In the genomic region with DNA sequence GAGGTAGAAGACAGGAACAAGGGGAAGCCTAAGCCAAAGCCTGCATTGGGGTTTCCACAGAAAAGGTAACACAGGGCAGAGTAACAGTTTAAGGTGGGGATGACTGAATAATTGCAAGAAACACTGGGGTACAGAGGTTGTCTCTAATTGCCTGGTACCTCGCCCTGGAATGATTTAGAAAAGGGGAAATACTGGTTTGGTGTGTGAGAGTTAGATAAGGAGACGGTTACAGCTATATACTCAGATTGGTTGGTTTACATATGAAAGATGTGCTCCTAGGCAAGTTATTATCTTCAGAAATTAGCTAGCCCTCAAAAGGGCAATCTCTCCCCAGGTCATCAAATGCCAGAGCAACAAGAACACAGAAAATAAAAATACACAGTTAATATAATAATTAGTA, we compare ENCODE assay signal across 1 cellular context.
TF ChIP-seq lines count a peak whose summit lies in the region.

No MANE protein-coding gene starts in this region.

TF ChIP-seq in K562, 482 proteins besides CTCF, POLR2A, EP300 and RAD21 (continued from another document):
- TF ChIP-seq, protein P1, sequence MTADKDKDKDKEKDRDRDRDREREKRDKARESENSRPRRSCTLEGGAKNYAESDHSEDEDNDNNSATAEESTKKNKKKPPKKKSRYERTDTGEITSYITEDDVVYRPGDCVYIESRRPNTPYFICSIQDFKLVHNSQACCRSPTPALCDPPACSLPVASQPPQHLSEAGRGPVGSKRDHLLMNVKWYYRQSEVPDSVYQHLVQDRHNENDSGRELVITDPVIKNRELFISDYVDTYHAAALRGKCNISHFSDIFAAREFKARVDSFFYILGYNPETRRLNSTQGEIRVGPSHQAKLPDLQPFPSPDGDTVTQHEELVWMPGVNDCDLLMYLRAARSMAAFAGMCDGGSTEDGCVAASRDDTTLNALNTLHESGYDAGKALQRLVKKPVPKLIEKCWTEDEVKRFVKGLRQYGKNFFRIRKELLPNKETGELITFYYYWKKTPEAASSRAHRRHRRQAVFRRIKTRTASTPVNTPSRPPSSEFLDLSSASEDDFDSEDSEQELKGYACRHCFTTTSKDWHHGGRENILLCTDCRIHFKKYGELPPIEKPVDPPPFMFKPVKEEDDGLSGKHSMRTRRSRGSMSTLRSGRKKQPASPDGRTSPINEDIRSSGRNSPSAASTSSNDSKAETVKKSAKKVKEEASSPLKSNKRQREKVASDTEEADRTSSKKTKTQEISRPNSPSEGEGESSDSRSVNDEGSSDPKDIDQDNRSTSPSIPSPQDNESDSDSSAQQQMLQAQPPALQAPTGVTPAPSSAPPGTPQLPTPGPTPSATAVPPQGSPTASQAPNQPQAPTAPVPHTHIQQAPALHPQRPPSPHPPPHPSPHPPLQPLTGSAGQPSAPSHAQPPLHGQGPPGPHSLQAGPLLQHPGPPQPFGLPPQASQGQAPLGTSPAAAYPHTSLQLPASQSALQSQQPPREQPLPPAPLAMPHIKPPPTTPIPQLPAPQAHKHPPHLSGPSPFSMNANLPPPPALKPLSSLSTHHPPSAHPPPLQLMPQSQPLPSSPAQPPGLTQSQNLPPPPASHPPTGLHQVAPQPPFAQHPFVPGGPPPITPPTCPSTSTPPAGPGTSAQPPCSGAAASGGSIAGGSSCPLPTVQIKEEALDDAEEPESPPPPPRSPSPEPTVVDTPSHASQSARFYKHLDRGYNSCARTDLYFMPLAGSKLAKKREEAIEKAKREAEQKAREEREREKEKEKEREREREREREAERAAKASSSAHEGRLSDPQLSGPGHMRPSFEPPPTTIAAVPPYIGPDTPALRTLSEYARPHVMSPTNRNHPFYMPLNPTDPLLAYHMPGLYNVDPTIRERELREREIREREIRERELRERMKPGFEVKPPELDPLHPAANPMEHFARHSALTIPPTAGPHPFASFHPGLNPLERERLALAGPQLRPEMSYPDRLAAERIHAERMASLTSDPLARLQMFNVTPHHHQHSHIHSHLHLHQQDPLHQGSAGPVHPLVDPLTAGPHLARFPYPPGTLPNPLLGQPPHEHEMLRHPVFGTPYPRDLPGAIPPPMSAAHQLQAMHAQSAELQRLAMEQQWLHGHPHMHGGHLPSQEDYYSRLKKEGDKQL (CRISPR knock-in tag; IDR thresholded peaks at IDR 0.05; ENCODE audit: borderline replicate concordance), result no peak
- TF ChIP-seq HDAC2 (IDR thresholded peaks at IDR 0.05) (peak; percentile 88), SRSF1 (IDR thresholded peaks at IDR 0.05; ENCODE audit: low read depth, low read length) (no peak), PML (IDR thresholded peaks at IDR 0.05; ENCODE audit: low read length) (peak; percentile 63; the same call in 1 of the 2 replicates)
